In genomic region chr12:26317942-26318565, GRCh38 we compare ENCODE assay signal across 8 cellular contexts.
DNase-seq lines count a peak whose midpoint lies in the region; ATAC-seq, FAIRE-seq and TF ChIP-seq lines count a peak whose summit lies in the region.

No MANE protein-coding gene starts in this region.

- peak; percentile 75 for DNase-seq in RKO (ENCODE audit: low spot score)
- peak; percentile 31 to 92 for DNase-seq in lung microvascular endothelial cell (ENCODE audit: low read depth in 2 of 2)
- DNase-seq in SKM-1 (lab: John Stamatoyannopoulos, UW; ENCODE audit: unreplicated experiment) = no peak
- no peak for DNase-seq in NCI-H446 treated with DMSO at 0.1 percent for 48 hours (lab: John Stamatoyannopoulos, UW)
- no peak for DNase-seq in right atrium auricular region (ENCODE audit: low spot score)
- DNase-seq in frontal cortex (ENCODE audit: low spot score in 2 of 2) = no peak

- H3K4me3 ChIP-seq in right atrium auricular region = no peak overlapping the region

- peak overlapping the region in 1 of 2 donors; percentile 54 for H3K27ac ChIP-seq in right atrium auricular region

- H3K9me3 ChIP-seq in right atrium auricular region = peaks cover 0 to 4% of the 10 kb centered on the region in 2 donors

- FAIRE-seq in frontal cortex (lab: Jason Lieb, UNC) = no peak

- H3K4me1 ChIP-seq in right atrium auricular region = peaks cover 0 to 12% of the 10 kb centered on the region in 2 donors

- no peak for TF ChIP-seq CTCF in right atrium auricular region (IDR thresholded peaks at IDR 0.05)

- ATAC-seq in GM18511 (IDR thresholded peaks at IDR 0.05; ENCODE audit: unreplicated experiment) (peak; percentile 76), HG02642 (IDR thresholded peaks at IDR 0.05; ENCODE audit: poor library complexity, unreplicated experiment) (peak; percentile 54)

- H3K27me3 ChIP-seq in right atrium auricular region = no peaks in the 10 kb centered on the region

- H3K36me3 ChIP-seq in right atrium auricular region = no peaks in the 10 kb centered on the region

Comparison
In these comparisons a context has a peak if more than half of its experiments do, and no peak if none do; other contexts are left out.
1. DNase-seq: peak in RKO (single experiment) and lung microvascular endothelial cell (2 of 2); none in SKM-1 (single experiment), NCI-H446 treated with DMSO at 0.1 percent for 48 hours (single experiment), right atrium auricular region (single experiment) and frontal cortex (0 of 2).